13 cellular contexts compared by ENCODE assay signal in genomic region chr12:102514696-102515095, GRCh38. TPM values are rescaled to one million over a fixed set of nuclear protein-coding genes. Genes with fewer than 3 reads are reported as not detected.
DNase-seq lines count a peak whose midpoint lies in the region; ATAC-seq lines count a peak whose summit lies in the region.
"Had no signal": no experiment of that assay in that cellular context is flagged by ENCODE, and none has a peak within 500 bp of the region (broad histone marks: within the 10 kb centered on the region; RNA-seq: fewer than 3 reads in every experiment).

No MANE protein-coding gene starts in this region.

- no peak overlapping the region for H3K4me3 Mint-ChIP-seq in stimulated activated memory B cell treated with anti-CD40 and anti-IgM and Interleukin-4, amounts not matched to agents 10 μg/mL and 1 μg/mL and 100 μg/mL, for 72 hours
- H3K4me3 Mint-ChIP-seq: B cell; CD4-positive, alpha-beta T cell; CD8-positive, alpha-beta T cell had no signal

- no peaks in the 10 kb centered on the region for H3K36me3 Mint-ChIP-seq in stimulated activated memory B cell treated with anti-CD40 and anti-IgM and Interleukin-4, amounts not matched to agents 10 μg/mL and 1 μg/mL and 100 μg/mL, for 72 hours
- H3K36me3 Mint-ChIP-seq: CD8-positive, alpha-beta T cell had no signal

- DNase-seq in DMS79 treated with DMSO at 0.1 percent for 48 hours (lab: John Stamatoyannopoulos, UW) (peak; percentile 12), DMS79 (lab: John Stamatoyannopoulos, UW) (no peak), dermis blood vessel endothelial cell (no peak), HuH-7.5 (ENCODE audit: low spot score) (no peak)
- DNase-seq: 8988T; ACHN; Caco-2; Calu3; CD4-positive, alpha-beta T cell; CD8-positive, alpha-beta T cell; GF-D8 had no signal

- peaks cover 3% of the 10 kb centered on the region for H3K9me3 Mint-ChIP-seq in stimulated activated memory B cell treated with anti-CD40 and anti-IgM and Interleukin-4, amounts not matched to agents 10 μg/mL and 1 μg/mL and 100 μg/mL, for 72 hours
- H3K9me3 Mint-ChIP-seq: CD4-positive, alpha-beta T cell; CD8-positive, alpha-beta T cell had no signal

- peaks cover 18% of the 10 kb centered on the region for H3K27me3 Mint-ChIP-seq in stimulated activated memory B cell treated with anti-CD40 and anti-IgM and Interleukin-4, amounts not matched to agents 10 μg/mL and 1 μg/mL and 100 μg/mL, for 72 hours
- H3K27me3 Mint-ChIP-seq: CD4-positive, alpha-beta T cell had no signal

- no peak for ATAC-seq in stimulated activated memory B cell treated with anti-CD40 and anti-IgM and Interleukin-4, amounts not matched to agents 10 μg/mL and 1 μg/mL and 100 μg/mL, for 72 hours
- ATAC-seq: CD8-positive, alpha-beta T cell had no signal

- peak overlapping the region; percentile 1 for H3K27ac Mint-ChIP-seq in stimulated activated memory B cell treated with anti-CD40 and anti-IgM and Interleukin-4, amounts not matched to agents 10 μg/mL and 1 μg/mL and 100 μg/mL, for 72 hours
- H3K27ac Mint-ChIP-seq: B cell; CD4-positive, alpha-beta T cell; CD8-positive, alpha-beta T cell had no signal

- peaks cover 14% of the 10 kb centered on the region for H3K4me1 Mint-ChIP-seq in stimulated activated memory B cell treated with anti-CD40 and anti-IgM and Interleukin-4, amounts not matched to agents 10 μg/mL and 1 μg/mL and 100 μg/mL, for 72 hours
- H3K4me1 Mint-ChIP-seq: B cell had no signal

RNA-seq across cellular contexts. Expression of gene IGF1, which starts 34.3 kb away (rescaled TPM):
- total RNA-seq in dermis blood vessel endothelial cell: 0.34 and 1.0 TPM in 2 replicates
- total RNA-seq: B cell; Calu3; CD4-positive, alpha-beta T cell; CD8-positive, alpha-beta T cell had no signal
